In genomic region chr2:132620115-132620514, GRCh38 we compare ENCODE assay signal across 25 cellular contexts. TPM values are rescaled to one million over a fixed set of nuclear protein-coding genes. Genes with fewer than 3 reads are reported as not detected.
A peak's percentile ranks its signal among the peaks of the same experiment; 100 is the strongest.
DNase-seq lines count a peak whose midpoint lies in the region; ATAC-seq and TF ChIP-seq lines count a peak whose summit lies in the region.
"Had no signal": no experiment of that assay in that cellular context is flagged by ENCODE, and none has a peak within 500 bp of the region (broad histone marks: within the 10 kb centered on the region; RNA-seq: fewer than 3 reads in every experiment).

No MANE protein-coding gene starts in this region.

- no peak overlapping the region for H2AFZ ChIP-seq in neural progenitor cell (replicated peaks)

- TF ChIP-seq EP300 in suprapubic skin (IDR thresholded peaks at IDR 0.05) = no peak

- peaks cover 5% of the 10 kb centered on the region for H3K9me3 Mint-ChIP-seq in neural progenitor cell
- H3K9me3 Mint-ChIP-seq: activated CD4-positive, alpha-beta T cell treated with anti-CD3 and anti-CD28 coated beads, Interleukin-2, amount 10 ng/mL, durations not matched to agents 24 days and 14 days had no signal

- in situ Hi-C loops in astrocyte of the spinal cord (cut with HindIII; ENCODE audit: low sequenced_read_pairs) = no loop called here

- peaks cover 2% of the 10 kb centered on the region for H3K27me3 Mint-ChIP-seq in neural progenitor cell (ENCODE audit: insufficient read depth, low read depth)
- H3K27me3 Mint-ChIP-seq: activated CD4-positive, alpha-beta T cell treated with anti-CD3 and anti-CD28 coated beads, Interleukin-2, amount 10 ng/mL, durations not matched to agents 24 days and 14 days had no signal

- peak; percentile 39 for DNase-seq in Daoy (ENCODE audit: low read depth)
- peak; percentile 9 for DNase-seq in MG63
- peak; percentile 53 for DNase-seq in astrocyte of the spinal cord (ENCODE audit: low read depth, low spot score)
- DNase-seq in neural progenitor cell (ENCODE audit: low spot score) = no peak
- DNase-seq in NCI-H2227 (lab: John Stamatoyannopoulos, UW; ENCODE audit: unreplicated experiment) = no peak
- no peak for DNase-seq in suprapubic skin (ENCODE audit: low spot score in 2 of 2)
- DNase-seq in psoas muscle = no peak
- DNase-seq: activated CD4-positive, alpha-beta T cell treated with anti-CD3 and anti-CD28 coated beads, Interleukin-2, amount 10 ng/mL, durations not matched to agents 24 days and 14 days; activated CD8-positive, alpha-beta memory T cell treated with anti-CD3 and anti-CD28 coated beads, Interleukin-2, amount 50 U/mL, for 48 hours; activated gamma-delta T cell; adrenal gland; AML-193; Caco-2; HCEC 1CT; NCI-H1048; NCI-H2081; retina had no signal

- H3K9me3 ChIP-seq in MG63 (no peaks in the 10 kb centered on the region), neural progenitor cell (ENCODE audit: low read depth) (no peaks in the 10 kb centered on the region), suprapubic skin (no peaks in the 10 kb centered on the region), psoas muscle (no peaks in the 10 kb centered on the region)
- H3K9me3 ChIP-seq: adrenal gland, Caco-2, neutrophil, thoracic aorta had no signal

- no peaks in the 10 kb centered on the region for H3K79me2 ChIP-seq in neural progenitor cell (ENCODE audit: low read depth)

- no peaks in the 10 kb centered on the region for H4K20me1 ChIP-seq in neural progenitor cell (ENCODE audit: low read depth)

- H3K27me3 ChIP-seq in MG63 (no peaks in the 10 kb centered on the region), neural progenitor cell (no peaks in the 10 kb centered on the region), suprapubic skin (no peaks in the 10 kb centered on the region), psoas muscle (ENCODE audit: insufficient read depth in 3 of 3, low read length in 2 of 3) (peaks cover 0 to 3% (median 0%) of the 10 kb centered on the region in 3 donors)
- H3K27me3 ChIP-seq: adrenal gland, neutrophil had no signal

- no peak overlapping the region for H3K9ac ChIP-seq in neural progenitor cell

- H3K36me3 ChIP-seq in MG63 = no peaks in the 10 kb centered on the region
- H3K36me3 ChIP-seq in neural progenitor cell = no peaks in the 10 kb centered on the region
- no peaks in the 10 kb centered on the region for H3K36me3 ChIP-seq in suprapubic skin
- H3K36me3 ChIP-seq in psoas muscle (ENCODE audit: insufficient read depth in 1 of 2, low read depth in 1 of 2) = no peaks in the 10 kb centered on the region
- H3K36me3 ChIP-seq: adrenal gland, neutrophil, thoracic aorta had no signal

- no peak overlapping the region for H3K4me3 ChIP-seq in MG63
- H3K4me3 ChIP-seq in astrocyte of the spinal cord (ENCODE audit: low read depth, low read length) = no peak overlapping the region
- no peak overlapping the region for H3K4me3 ChIP-seq in neural progenitor cell
- no peak overlapping the region for H3K4me3 ChIP-seq in suprapubic skin
- no peak overlapping the region for H3K4me3 ChIP-seq in psoas muscle
- H3K4me3 ChIP-seq: adrenal gland, GM12878, thoracic aorta had no signal

- TF ChIP-seq CTCF in astrocyte of the spinal cord (IDR thresholded peaks at IDR 0.05; ENCODE audit: low read depth, low read length) = no peak
- no peak for TF ChIP-seq CTCF in neural progenitor cell (IDR thresholded peaks at IDR 0.05)
- no peak for TF ChIP-seq CTCF in suprapubic skin (IDR thresholded peaks at IDR 0.05)
- TF ChIP-seq CTCF in psoas muscle (IDR thresholded peaks at IDR 0.05) = no peak

- ATAC-seq in psoas muscle = no peak
- ATAC-seq in GM21576 (IDR thresholded peaks at IDR 0.05; ENCODE audit: unreplicated experiment) = no peak
- ATAC-seq: GM12878, left lobe of liver had no signal

- H3K27ac ChIP-seq in neural progenitor cell (no peak overlapping the region), suprapubic skin (no peak overlapping the region), psoas muscle (no peak overlapping the region)
- H3K27ac ChIP-seq: adrenal gland, HL-60, neutrophil, thoracic aorta had no signal

- H3K4me1 Mint-ChIP-seq in neural progenitor cell = peaks cover 18% of the 10 kb centered on the region
- H3K4me1 Mint-ChIP-seq: activated CD4-positive, alpha-beta T cell treated with anti-CD3 and anti-CD28 coated beads, Interleukin-2, amount 10 ng/mL, durations not matched to agents 24 days and 14 days had no signal

- no peak for TF ChIP-seq POLR2A in suprapubic skin (IDR thresholded peaks at IDR 0.05)

- peak overlapping the region; percentile 91 for H3K27ac Mint-ChIP-seq in neural progenitor cell
- H3K27ac Mint-ChIP-seq: activated CD4-positive, alpha-beta T cell treated with anti-CD3 and anti-CD28 coated beads, Interleukin-2, amount 10 ng/mL, durations not matched to agents 24 days and 14 days had no signal

- intact Hi-C loops in psoas muscle (cut with DNase I) = no loop called here

- H3K4me1 ChIP-seq in neural progenitor cell (no peaks in the 10 kb centered on the region), suprapubic skin (peaks cover 10% of the 10 kb centered on the region), psoas muscle (no peaks in the 10 kb centered on the region)
- H3K4me1 ChIP-seq: adrenal gland, Caco-2 had no signal

- no peak overlapping the region for H3K4me3 Mint-ChIP-seq in neural progenitor cell
- H3K4me3 Mint-ChIP-seq: activated CD4-positive, alpha-beta T cell treated with anti-CD3 and anti-CD28 coated beads, Interleukin-2, amount 10 ng/mL, durations not matched to agents 24 days and 14 days had no signal

- H3K4me2 ChIP-seq in neural progenitor cell = no peak overlapping the region

- no peaks in the 10 kb centered on the region for H3K36me3 Mint-ChIP-seq in neural progenitor cell

- no peaks in the 10 kb centered on the region for H3F3A ChIP-seq in neural progenitor cell (ENCODE audit: low read depth)

- WGBS in suprapubic skin = 53% methylated on average over 2 of the region's 2 CpGs
- WGBS in psoas muscle, 3 donors = 56 to 65% (median 57%) methylated on average over 2 of the region's 2 CpGs

RNA-seq across cellular contexts. Expression of gene LYPD1, which starts 49.9 kb away (rescaled TPM):
- 130 and 153 TPM in 2 replicates for total RNA-seq in Daoy (2014; rRNA removed; shearing (Covaris generic))
- 0.20 TPM in 1 of 2 replicates, not detected in the other for total RNA-seq in MG63 (2014; rRNA removed; shearing (Covaris generic); ENCODE audit: low replicate concordance)
- total RNA-seq in neural progenitor cell (ENCODE audit: low replicate concordance) (5.3 and 6.0 TPM in 2 replicates), suprapubic skin (under 1 TPM in 1 of 4 donors, not detected in 3; 0.34 TPM), psoas muscle (under 1 TPM in 1 of 4 donors, not detected in 3; 0.47 TPM)
- under 1 TPM in 2 of 3 donors, not detected in 1; 0.03 to 0.04 TPM for polyA plus RNA-seq in psoas muscle
- total RNA-seq: activated CD4-positive, alpha-beta T cell treated with anti-CD3 and anti-CD28 coated beads, Interleukin-2, amount 10 ng/mL, durations not matched to agents 24 days and 14 days; G401; GM12878; mononuclear cell had no signal
- polyA plus RNA-seq: GM12878 had no signal

Comparison
In these comparisons a context has a peak if more than half of its experiments do, and no peak if none do; other contexts are left out.
1. DNase-seq: peak in Daoy (single experiment), MG63 (single experiment) and astrocyte of the spinal cord (single experiment); none in neural progenitor cell (single experiment), NCI-H2227 (single experiment), suprapubic skin (0 of 2) and psoas muscle (0 of 2).
2. RNA of gene LYPD1, which starts 49.9 kb away (total RNA-seq): 130 to 153 TPM in Daoy; 5.3 to 6.0 TPM in neural progenitor cell, 0.20 TPM in MG63, 0.47 TPM in psoas muscle and 0.34 TPM in suprapubic skin; every median in the first group is over 10 times any median in the second.